ENCODE assay signal across 18 cellular contexts in genomic region chr20:57003012-57003411, GRCh38.
DNase-seq lines count a peak whose midpoint lies in the region; ATAC-seq, FAIRE-seq and TF ChIP-seq lines count a peak whose summit lies in the region.
"Had no signal": no experiment of that assay in that cellular context is flagged by ENCODE, and none has a peak within 500 bp of the region (broad histone marks: within the 10 kb centered on the region; RNA-seq: fewer than 3 reads in every experiment).

No MANE protein-coding gene starts in this region.

- H2BK15ac ChIP-seq in H9 (ENCODE audit: low read depth, low read length), result no peak overlapping the region

- peak; percentile 36 for DNase-seq in DND-41
- DNase-seq in HTR-8/SVneo (ENCODE audit: insufficient read length, low spot score), result no peak
- DNase-seq in NCI-H69 (lab: John Stamatoyannopoulos, UW), result peak; percentile 2
- peak; percentile 52 for DNase-seq in islet precursor cell
- no peak for DNase-seq in WERI-Rb-1
- DNase-seq in H9, result no peak
- DNase-seq in tibial nerve (ENCODE audit: low spot score in 2 of 2), result no peak
- DNase-seq in activated T-helper 2 cell treated with anti-CD3 and anti-CD28 coated beads, Interferon-gamma antibody, Interleukin-2, Interleukin-4, amounts not matched to agents 10 μg/mL and 5 μg/mL and 100 μg/mL, durations not matched to agents 14 hours and 24 hours and 36 hours (ENCODE audit: low spot score), result no peak
- DNase-seq: ACHN; CD4-positive, alpha-beta memory T cell; EL; HFFc6; NCI-H1048; NCI-H146; NCI-H2081 treated with DMSO at 0.1 percent for 48 hours; NCI-H226; SHP77; T-helper 17 cell had no signal

- no peak overlapping the region for H4K5ac ChIP-seq in H9 (ENCODE audit: insufficient read length, low read depth, low read length)

- TF ChIP-seq CTCF in DND-41 (IDR thresholded peaks at IDR 0.05; ENCODE audit: borderline replicate concordance, extremely low read depth, low read length, poor library complexity, severe bottlenecking) (no peak), WERI-Rb-1 (IDR thresholded peaks at IDR 0.05; ENCODE audit: low read depth, low read length) (no peak), H9 (conservative IDR thresholded peaks at IDR 0.05) (no peak), tibial nerve (IDR thresholded peaks at IDR 0.05) (no peak)

- H4K8ac ChIP-seq in H9 (replicated peaks; ENCODE audit: insufficient read length, low read depth, low read length), result no peak overlapping the region

- WGBS in H9 (ENCODE audit: extremely low coverage, insufficient read length, low lambda C conversion rate), result no CpG with 5 or more reads among the region's 7 CpGs
- WGBS in tibial nerve, 2 donors, result 36 to 39% methylated on average over 7 of the region's 7 CpGs

- H3K9me3 ChIP-seq in DND-41 (ENCODE audit: insufficient read depth, low read length, severe bottlenecking), result peaks cover 11% of the 10 kb centered on the region
- peaks cover 9% of the 10 kb centered on the region for H3K9me3 ChIP-seq in WERI-Rb-1 (ENCODE audit: severe bottlenecking)
- H3K9me3 ChIP-seq in H9 (ENCODE audit: control insufficient read depth, low read depth, low read length), result peaks cover 6% of the 10 kb centered on the region
- H3K9me3 ChIP-seq in tibial nerve, result peaks cover 0 to 20% (median 2%) of the 10 kb centered on the region in 4 donors

- H2AFZ ChIP-seq in DND-41 (ENCODE audit: low read depth, low read length) (no peak overlapping the region), H9 (ENCODE audit: low read length) (no peak overlapping the region)

- peak; percentile 38 for FAIRE-seq in HTR-8/SVneo (lab: Jason Lieb, UNC)

- no peak overlapping the region for H3K56ac ChIP-seq in H9 (ENCODE audit: insufficient read length, low read depth, low read length)

- no peaks in the 10 kb centered on the region for H3K36me3 ChIP-seq in DND-41 (ENCODE audit: insufficient read depth, low read length)
- no peaks in the 10 kb centered on the region for H3K36me3 ChIP-seq in WERI-Rb-1
- H3K36me3 ChIP-seq in tibial nerve, result no peaks in the 10 kb centered on the region

- H3K4me3 ChIP-seq in DND-41 (ENCODE audit: low read depth in 1 of 2, low read length in 2 of 2) (no peak overlapping the region), WERI-Rb-1 (ENCODE audit: low read depth, low read length) (no peak overlapping the region), tibial nerve (no peak overlapping the region)

- no peaks in the 10 kb centered on the region for H3K4me1 ChIP-seq in DND-41 (ENCODE audit: insufficient read depth, low read length)
- H3K4me1 ChIP-seq in H9 (ENCODE audit: insufficient read depth, low read length), result no peaks in the 10 kb centered on the region
- no peaks in the 10 kb centered on the region for H3K4me1 ChIP-seq in tibial nerve

- H3K36me3 Mint-ChIP-seq in H9 (ENCODE audit: insufficient read depth in 1 of 3, low read depth in 3 of 3), result peaks cover 0 to 5% (median 4%) of the 10 kb centered on the region in 3 experiments; a peak in 4 of 7 replicates
- no peaks in the 10 kb centered on the region for H3K36me3 Mint-ChIP-seq in activated T-helper 2 cell treated with anti-CD3 and anti-CD28 coated beads, Interferon-gamma antibody, Interleukin-2, Interleukin-4, amounts not matched to agents 10 μg/mL and 5 μg/mL and 100 μg/mL, durations not matched to agents 14 hours and 24 hours and 36 hours (ENCODE audit: low read depth)
- H3K36me3 Mint-ChIP-seq: CD4-positive, alpha-beta memory T cell had no signal

- peaks cover 17 to 27% of the 10 kb centered on the region in 2 experiments for H3K4me1 Mint-ChIP-seq in H9
- H3K4me1 Mint-ChIP-seq in activated T-helper 2 cell treated with anti-CD3 and anti-CD28 coated beads, Interferon-gamma antibody, Interleukin-2, Interleukin-4, amounts not matched to agents 10 μg/mL and 5 μg/mL and 100 μg/mL, durations not matched to agents 14 hours and 24 hours and 36 hours (ENCODE audit: low read depth), result peaks cover 3% of the 10 kb centered on the region
- H3K4me1 Mint-ChIP-seq: CD4-positive, alpha-beta memory T cell had no signal

- peak; percentile 81 for ATAC-seq in DND-41 (ENCODE audit: insufficient read depth, low read depth)
- ATAC-seq: T-helper 17 cell had no signal

- no peak for TF ChIP-seq EP300 in tibial nerve (IDR thresholded peaks at IDR 0.05)

- H2BK20ac ChIP-seq in H9 (ENCODE audit: low read depth, low read length, poor library complexity, severe bottlenecking), result no peak overlapping the region

- H3K4ac ChIP-seq in H9 (ENCODE audit: low read depth, low read length), result no peak overlapping the region

- no peak overlapping the region for H3K9ac ChIP-seq in DND-41 (ENCODE audit: low read depth, low read length)
- H3K9ac ChIP-seq in H9 (ENCODE audit: extremely low read depth, insufficient read length, low read length), result no peak overlapping the region

- H3K23me2 ChIP-seq in H9 (ENCODE audit: insufficient read length, low read depth, low read length, poor library complexity, severe bottlenecking), result no peaks in the 10 kb centered on the region

- no peak overlapping the region for H3K23ac ChIP-seq in H9 (ENCODE audit: insufficient read length, low read depth, low read length)

- H4K91ac ChIP-seq in H9 (ENCODE audit: insufficient read length, low read depth, low read length), result no peak overlapping the region

- no peak overlapping the region for H3K27ac Mint-ChIP-seq in H9
- no peak overlapping the region for H3K27ac Mint-ChIP-seq in activated T-helper 2 cell treated with anti-CD3 and anti-CD28 coated beads, Interferon-gamma antibody, Interleukin-2, Interleukin-4, amounts not matched to agents 10 μg/mL and 5 μg/mL and 100 μg/mL, durations not matched to agents 14 hours and 24 hours and 36 hours
- H3K27ac Mint-ChIP-seq: CD4-positive, alpha-beta memory T cell; HFFc6; T-helper 17 cell had no signal

- TF ChIP-seq POLR2A in tibial nerve (IDR thresholded peaks at IDR 0.05), result no peak

- H3K27ac ChIP-seq in DND-41 (ENCODE audit: low read length) (no peak overlapping the region), WERI-Rb-1 (no peak overlapping the region), H9 (ENCODE audit: insufficient read length, low read depth, low read length) (no peak overlapping the region), tibial nerve (no peak overlapping the region)

- H3K9me3 Mint-ChIP-seq in H9, result peaks cover 9 to 10% of the 10 kb centered on the region in 2 experiments; a peak in 4 of 5 replicates
- H3K9me3 Mint-ChIP-seq in activated T-helper 2 cell treated with anti-CD3 and anti-CD28 coated beads, Interferon-gamma antibody, Interleukin-2, Interleukin-4, amounts not matched to agents 10 μg/mL and 5 μg/mL and 100 μg/mL, durations not matched to agents 14 hours and 24 hours and 36 hours, result no peaks in the 10 kb centered on the region

- H3K4me3 Mint-ChIP-seq in H9, result no peak overlapping the region
- H3K4me3 Mint-ChIP-seq in activated T-helper 2 cell treated with anti-CD3 and anti-CD28 coated beads, Interferon-gamma antibody, Interleukin-2, Interleukin-4, amounts not matched to agents 10 μg/mL and 5 μg/mL and 100 μg/mL, durations not matched to agents 14 hours and 24 hours and 36 hours (ENCODE audit: low read depth), result no peak overlapping the region
- H3K4me3 Mint-ChIP-seq: CD4-positive, alpha-beta memory T cell; HFFc6; T-helper 17 cell had no signal

- peaks cover 2% of the 10 kb centered on the region for H3K27me3 ChIP-seq in DND-41 (ENCODE audit: insufficient read depth, low read length, poor library complexity)
- peaks cover 97% of the 10 kb centered on the region for H3K27me3 ChIP-seq in WERI-Rb-1 (ENCODE audit: insufficient read depth, low read depth, severe bottlenecking)
- no peaks in the 10 kb centered on the region for H3K27me3 ChIP-seq in H9 (ENCODE audit: insufficient read depth, low read length)
- peaks cover 0 to 24% of the 10 kb centered on the region in 2 donors for H3K27me3 ChIP-seq in tibial nerve

- H3K79me2 ChIP-seq in DND-41 (ENCODE audit: insufficient read depth, low read length) (no peaks in the 10 kb centered on the region), H9 (ENCODE audit: insufficient read depth, low read length) (no peaks in the 10 kb centered on the region)

- H3K79me1 ChIP-seq in H9 (ENCODE audit: insufficient read depth, low read depth, low read length, poor library complexity, severe bottlenecking), result no peaks in the 10 kb centered on the region

- peaks cover 6% of the 10 kb centered on the region; the same call in 1 of the 2 replicates for H4K20me1 ChIP-seq in DND-41 (ENCODE audit: insufficient read depth, low read length)
- H4K20me1 ChIP-seq in H9 (ENCODE audit: control insufficient read depth, insufficient read depth, insufficient read length), result no peaks in the 10 kb centered on the region

- H2AK5ac ChIP-seq in H9 (ENCODE audit: insufficient read length, low read length), result no peak overlapping the region

- no peak overlapping the region for H3T11ph ChIP-seq in H9 (ENCODE audit: low read length)

- no peak overlapping the region for H3K18ac ChIP-seq in H9 (ENCODE audit: insufficient read length, low read depth, low read length)

- no peak overlapping the region for H2BK5ac ChIP-seq in H9 (ENCODE audit: insufficient read length, low read length)

- H3K14ac ChIP-seq in H9 (ENCODE audit: insufficient read depth, low read length), result no peak overlapping the region; the same call in 1 of the 2 replicates

- H3K27me3 Mint-ChIP-seq in H9 (ENCODE audit: low read depth), result peaks cover 90% of the 10 kb centered on the region
- peaks cover 12% of the 10 kb centered on the region for H3K27me3 Mint-ChIP-seq in activated T-helper 2 cell treated with anti-CD3 and anti-CD28 coated beads, Interferon-gamma antibody, Interleukin-2, Interleukin-4, amounts not matched to agents 10 μg/mL and 5 μg/mL and 100 μg/mL, durations not matched to agents 14 hours and 24 hours and 36 hours (ENCODE audit: low read depth)

- no peak overlapping the region for H2BK120ac ChIP-seq in H9 (ENCODE audit: low read depth, low read length, poor library complexity, severe bottlenecking)

- H3K4me2 ChIP-seq in DND-41 (ENCODE audit: insufficient read depth, low read length), result no peak overlapping the region
- H3K4me2 ChIP-seq in H9 (ENCODE audit: insufficient read depth, insufficient read length, low read length), result no peak overlapping the region

- intact Hi-C loops in activated T-helper 2 cell treated with anti-CD3 and anti-CD28 coated beads, Interferon-gamma antibody, Interleukin-2, Interleukin-4, amounts not matched to agents 10 μg/mL and 5 μg/mL and 100 μg/mL, durations not matched to agents 14 hours and 24 hours and 36 hours (cut with micrococcal nuclease), result no loop called here

- no peak overlapping the region for H2BK12ac ChIP-seq in H9 (ENCODE audit: insufficient read length, low read depth, low read length)

Comparison
In these comparisons a context has a peak if more than half of its experiments do, and no peak if none do; other contexts are left out.
1. DNase-seq: peak in DND-41 (single experiment), NCI-H69 (single experiment) and islet precursor cell (single experiment); none in HTR-8/SVneo (single experiment), WERI-Rb-1 (single experiment), H9 (single experiment), tibial nerve (0 of 2) and activated T-helper 2 cell treated with anti-CD3 and anti-CD28 coated beads, Interferon-gamma antibody, Interleukin-2, Interleukin-4, amounts not matched to agents 10 μg/mL and 5 μg/mL and 100 μg/mL, durations not matched to agents 14 hours and 24 hours and 36 hours (single experiment).